ENCODE assay signal across 9 cellular contexts in genomic region chr10:49321021-49321420, GRCh38. TPM values are rescaled to one million over a fixed set of nuclear protein-coding genes. Genes with fewer than 3 reads are reported as not detected.
"Had no signal": no experiment of that assay in that cellular context is flagged by ENCODE, and none has a peak within 500 bp of the region (broad histone marks: within the 10 kb centered on the region; RNA-seq: fewer than 3 reads in every experiment).

No MANE protein-coding gene starts in this region.

- DNase-seq: H9, HCEC 1CT, IMR-90, KBM-7 had no signal

- FAIRE-seq: H1, H54, HTR-8/SVneo had no signal

- H3K4me3 ChIP-seq: GM23338 had no signal

- ATAC-seq: GM23338 had no signal

- H3K9me3 Mint-ChIP-seq: GM23338, H9 had no signal

- H3K4me3 Mint-ChIP-seq: GM23338, H9 had no signal

- H3K4me1 Mint-ChIP-seq: GM23338, H9 had no signal

- H3K4me2 ChIP-seq: GM23338 had no signal

- H2AFZ ChIP-seq: GM23338 had no signal

- H3K27ac Mint-ChIP-seq: GM23338, H9 had no signal

RNA-seq across cellular contexts. Expression of gene C10orf71, which starts 22.1 kb away (rescaled TPM):
- total RNA-seq: GM23338, H1, H9, HT-29, IMR-90 had no signal
- polyA plus RNA-seq: GM23338, H1, IMR-90 had no signal
